ENCODE assay signal across 9 cellular contexts in the genomic region with DNA sequence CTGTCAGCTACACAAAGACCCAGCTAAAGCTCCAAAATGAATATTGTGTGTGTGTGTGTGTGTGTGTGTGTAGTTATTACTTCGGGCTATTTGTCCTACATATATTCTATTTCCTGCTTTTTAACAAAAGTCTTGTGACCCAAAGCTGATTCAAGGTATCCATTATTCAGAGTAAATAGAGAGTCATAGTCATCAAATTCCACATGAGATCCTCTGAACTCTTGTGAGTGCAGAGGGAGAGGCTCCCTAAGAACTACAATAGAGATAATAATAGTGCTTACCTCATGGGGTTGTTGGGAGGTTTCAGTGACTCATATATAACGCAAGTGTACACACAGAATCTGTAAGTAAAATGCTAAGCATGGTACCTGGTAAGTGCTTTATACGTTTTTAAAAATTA. TPM values are rescaled to one million over a fixed set of nuclear protein-coding genes. Genes with fewer than 3 reads are reported as not detected.
DNase-seq lines count a peak whose midpoint lies in the region; ATAC-seq and TF ChIP-seq lines count a peak whose summit lies in the region.
"Had no signal": no experiment of that assay in that cellular context is flagged by ENCODE, and none has a peak within 500 bp of the region (broad histone marks: within the 10 kb centered on the region; RNA-seq: fewer than 3 reads in every experiment).

No MANE protein-coding gene starts in this region.

- POLR2A ChIA-PET in activated CD8-positive, alpha-beta T cell treated with anti-CD3 and anti-CD28 coated beads for 36 hours (lab: Charles Lee), result no interaction called here
- POLR2A ChIA-PET in activated CD8-positive, alpha-beta T cell treated with anti-CD3 and anti-CD28 coated beads, Interleukin-2, amount 10 ng/mL, durations not matched to agents 7 days and 5 days (lab: Charles Lee), result no interaction called here

- H3K4me1 ChIP-seq in upper lobe of left lung, result peaks cover 35 to 43% (median 39%) of the 10 kb centered on the region in 4 donors

- no peaks in the 10 kb centered on the region for H3K27me3 ChIP-seq in upper lobe of left lung

- intact Hi-C loops in activated CD8-positive, alpha-beta T cell treated with anti-CD3 and anti-CD28 coated beads for 36 hours (cut with micrococcal nuclease), result no loop called here

- peak; percentile 52 for ATAC-seq in activated CD8-positive, alpha-beta T cell treated with anti-CD3 and anti-CD28 coated beads for 36 hours
- ATAC-seq in activated CD8-positive, alpha-beta T cell treated with anti-CD3 and anti-CD28 coated beads, Interleukin-2, amount 10 ng/mL, durations not matched to agents 7 days and 5 days, result no peak
- ATAC-seq in upper lobe of left lung (ENCODE audit: low FRiP score in 2 of 2), result peak in 1 of 2 donors; percentile 45
- no peak for ATAC-seq in GM21786 (IDR thresholded peaks at IDR 0.05; ENCODE audit: unreplicated experiment)

- H3K36me3 Mint-ChIP-seq in activated CD8-positive, alpha-beta T cell treated with anti-CD3 and anti-CD28 coated beads for 36 hours (ENCODE audit: low read depth), result no peaks in the 10 kb centered on the region
- no peaks in the 10 kb centered on the region for H3K36me3 Mint-ChIP-seq in activated CD8-positive, alpha-beta T cell treated with anti-CD3 and anti-CD28 coated beads, Interleukin-2, amount 10 ng/mL, durations not matched to agents 7 days and 5 days (ENCODE audit: low read depth)

- no peak overlapping the region for H3K4me3 Mint-ChIP-seq in activated CD8-positive, alpha-beta T cell treated with anti-CD3 and anti-CD28 coated beads for 36 hours
- no peak overlapping the region for H3K4me3 Mint-ChIP-seq in activated CD8-positive, alpha-beta T cell treated with anti-CD3 and anti-CD28 coated beads, Interleukin-2, amount 10 ng/mL, durations not matched to agents 7 days and 5 days
- H3K4me3 Mint-ChIP-seq: endodermal cell had no signal

- H3K36me3 ChIP-seq in upper lobe of left lung, result no peaks in the 10 kb centered on the region

- no peaks in the 10 kb centered on the region for H3K9me3 ChIP-seq in upper lobe of left lung

- no peak for DNase-seq in activated CD8-positive, alpha-beta T cell treated with anti-CD3 and anti-CD28 coated beads for 36 hours
- no peak for DNase-seq in activated CD8-positive, alpha-beta T cell treated with anti-CD3 and anti-CD28 coated beads, Interleukin-2, amount 10 ng/mL, durations not matched to agents 7 days and 5 days
- peak; percentile 73 for DNase-seq in RPMI7951 (ENCODE audit: low read depth)
- peak; percentile 93 for DNase-seq in fibroblast of mammary gland (ENCODE audit: low read depth)
- DNase-seq in upper lobe of left lung, result no peak
- DNase-seq in stimulated activated CD4-positive, alpha-beta T cell treated with anti-CD3 and anti-CD28 coated beads, Interleukin-2, amount 100 ng/mL, for 48 hours, result no peak
- DNase-seq in NCI-H2107 treated with DMSO at 0.1 percent for 48 hours (lab: John Stamatoyannopoulos, UW; ENCODE audit: unreplicated experiment), result no peak
- DNase-seq: endodermal cell had no signal

- H3K4me3 ChIP-seq in fibroblast of mammary gland (ENCODE audit: control insufficient read depth, low read depth, low read length), result no peak overlapping the region
- H3K4me3 ChIP-seq in upper lobe of left lung, result no peak overlapping the region

- H3K27ac ChIP-seq in upper lobe of left lung, result peak overlapping the region; percentile 36 to 80 (median 68)

- TF ChIP-seq CTCF in activated CD8-positive, alpha-beta T cell treated with anti-CD3 and anti-CD28 coated beads for 36 hours (IDR thresholded peaks at IDR 0.05), result no peak
- no peak for TF ChIP-seq CTCF in fibroblast of mammary gland (conservative IDR thresholded peaks at IDR 0.05; ENCODE audit: control insufficient read depth, insufficient read depth, low read depth, low read length)
- no peak for TF ChIP-seq CTCF in upper lobe of left lung (IDR thresholded peaks at IDR 0.05)

- H3K9me3 Mint-ChIP-seq in activated CD8-positive, alpha-beta T cell treated with anti-CD3 and anti-CD28 coated beads for 36 hours, result no peaks in the 10 kb centered on the region
- H3K9me3 Mint-ChIP-seq in activated CD8-positive, alpha-beta T cell treated with anti-CD3 and anti-CD28 coated beads, Interleukin-2, amount 10 ng/mL, durations not matched to agents 7 days and 5 days (ENCODE audit: insufficient read depth), result no peaks in the 10 kb centered on the region
- H3K9me3 Mint-ChIP-seq: endodermal cell had no signal

- WGBS in upper lobe of left lung, 2 donors, result 59 to 60% methylated on average over 3 of the region's 3 CpGs

- peaks cover 30% of the 10 kb centered on the region for H3K4me1 Mint-ChIP-seq in activated CD8-positive, alpha-beta T cell treated with anti-CD3 and anti-CD28 coated beads for 36 hours (ENCODE audit: low read depth)
- H3K4me1 Mint-ChIP-seq in activated CD8-positive, alpha-beta T cell treated with anti-CD3 and anti-CD28 coated beads, Interleukin-2, amount 10 ng/mL, durations not matched to agents 7 days and 5 days (ENCODE audit: low read depth), result peaks cover 21% of the 10 kb centered on the region

- H3K27ac Mint-ChIP-seq in activated CD8-positive, alpha-beta T cell treated with anti-CD3 and anti-CD28 coated beads for 36 hours, result no peak overlapping the region
- no peak overlapping the region for H3K27ac Mint-ChIP-seq in activated CD8-positive, alpha-beta T cell treated with anti-CD3 and anti-CD28 coated beads, Interleukin-2, amount 10 ng/mL, durations not matched to agents 7 days and 5 days
- H3K27ac Mint-ChIP-seq: endodermal cell had no signal

- CTCF ChIA-PET in activated CD8-positive, alpha-beta T cell treated with anti-CD3 and anti-CD28 coated beads for 36 hours (lab: Charles Lee), result no interaction called here
- CTCF ChIA-PET in activated CD8-positive, alpha-beta T cell treated with anti-CD3 and anti-CD28 coated beads, Interleukin-2, amount 10 ng/mL, durations not matched to agents 7 days and 5 days (lab: Charles Lee), result no interaction called here

- TF ChIP-seq EP300 in upper lobe of left lung (IDR thresholded peaks at IDR 0.05), result peak in 1 of 4 donors; percentile 8

- TF ChIP-seq POLR2A in upper lobe of left lung (IDR thresholded peaks at IDR 0.05), result no peak

- no peaks in the 10 kb centered on the region for H3K27me3 Mint-ChIP-seq in activated CD8-positive, alpha-beta T cell treated with anti-CD3 and anti-CD28 coated beads for 36 hours
- no peaks in the 10 kb centered on the region for H3K27me3 Mint-ChIP-seq in activated CD8-positive, alpha-beta T cell treated with anti-CD3 and anti-CD28 coated beads, Interleukin-2, amount 10 ng/mL, durations not matched to agents 7 days and 5 days (ENCODE audit: low read depth)

RNA-seq across cellular contexts. Expression of gene GPCPD1, which starts 43.8 kb away (rescaled TPM):
- 10 to 100 TPM; 32.3 TPM for total RNA-seq in activated CD8-positive, alpha-beta T cell treated with anti-CD3 and anti-CD28 coated beads for 36 hours
- total RNA-seq in activated CD8-positive, alpha-beta T cell treated with anti-CD3 and anti-CD28 coated beads, Interleukin-2, amount 10 ng/mL, durations not matched to agents 7 days and 5 days, result 10 to 100 TPM; 22.5 to 31.2 TPM
- total RNA-seq in RPMI7951 (2014; rRNA removed; shearing (Covaris generic)), result 13.7 and 18.1 TPM in 2 replicates
- 10 to 100 TPM; 36.0 to 96.3 (median 56.0) TPM for total RNA-seq in upper lobe of left lung

Comparison
In these comparisons a context has a peak if more than half of its experiments do, and no peak if none do; other contexts are left out.
1. DNase-seq: peak in RPMI7951 (single experiment) and fibroblast of mammary gland (single experiment); none in activated CD8-positive, alpha-beta T cell treated with anti-CD3 and anti-CD28 coated beads for 36 hours (single experiment), activated CD8-positive, alpha-beta T cell treated with anti-CD3 and anti-CD28 coated beads, Interleukin-2, amount 10 ng/mL, durations not matched to agents 7 days and 5 days (single experiment), upper lobe of left lung (0 of 2), stimulated activated CD4-positive, alpha-beta T cell treated with anti-CD3 and anti-CD28 coated beads, Interleukin-2, amount 100 ng/mL, for 48 hours (0 of 2) and NCI-H2107 treated with DMSO at 0.1 percent for 48 hours (single experiment).